34 cellular contexts compared by ENCODE assay signal in the genomic region with DNA sequence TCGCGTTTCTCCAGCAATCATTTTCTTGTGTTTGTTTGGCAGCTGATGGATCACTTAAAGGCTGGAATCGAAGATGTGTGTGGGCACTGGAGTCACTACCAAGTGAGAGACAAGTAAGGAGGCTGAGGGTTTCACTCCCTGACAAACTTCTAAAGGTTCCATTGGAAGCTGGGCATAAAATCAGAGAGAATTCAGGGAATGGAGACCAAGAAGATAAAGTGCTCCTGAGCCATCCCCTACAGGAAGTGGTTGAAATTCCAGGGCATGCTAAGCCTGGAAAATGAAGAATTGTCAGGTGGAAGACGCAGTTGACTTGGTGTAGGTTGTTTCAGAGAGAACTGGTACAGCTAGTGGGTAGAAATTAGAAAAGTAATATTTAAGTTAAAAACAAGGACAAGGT. TPM values are rescaled to one million over a fixed set of nuclear protein-coding genes. Genes with fewer than 3 reads are reported as not detected.
"Had no signal": no experiment of that assay in that cellular context is flagged by ENCODE, and none has a peak within 500 bp of the region (broad histone marks: within the 10 kb centered on the region; RNA-seq: fewer than 3 reads in every experiment).

No MANE protein-coding gene starts in this region.

- H3K27me3 ChIP-seq: adrenal gland, ascending aorta, brain microvascular endothelial cell, stomach, thyroid gland, upper lobe of right lung had no signal

- H3K36me3 ChIP-seq: adrenal gland, ascending aorta, brain microvascular endothelial cell, thyroid gland, upper lobe of right lung had no signal

- H3K27ac ChIP-seq: adrenal gland, ascending aorta, brain microvascular endothelial cell, coronary artery, parathyroid adenoma, psoas muscle, thyroid gland, upper lobe of right lung, VCaP had no signal

- H3K4me3 Mint-ChIP-seq: activated T-helper 17 cell treated with anti-CD3 and anti-CD28 coated beads, Interleukin-2, amount 50 U/mL, for 72 hours; effector memory CD8-positive, alpha-beta T cell; immature natural killer cell; naive thymus-derived CD4-positive, alpha-beta T cell; stimulated activated naive B cell treated with anti-CD40 and anti-IgM and Interleukin-4, amounts not matched to agents 10 μg/mL and 1 μg/mL and 100 μg/mL, for 72 hours; T-helper 1 cell treated with Interleukin-12 subunit alpha and Interleukin-12 subunit beta and Interleukin-4 antibody, amounts not matched to agents 30 μg/mL and 1 μg/mL, for 36 hours had no signal

- H3K4me1 ChIP-seq: adrenal gland, ascending aorta, parathyroid adenoma, psoas muscle, thyroid gland, upper lobe of right lung had no signal

- DNase-seq: activated CD4-positive, alpha-beta T cell treated with anti-CD3 and anti-CD28 coated beads for 4 hours; activated CD4-positive, alpha-beta T cell treated with anti-CD3 and anti-CD28 coated beads, Interleukin-2, amount 50 U/mL, for 48 hours; activated CD8-positive, alpha-beta memory T cell treated with anti-CD3 and anti-CD28 coated beads for 24 hours; activated gamma-delta T cell treated with Interleukin-2 at 50 U/mL for 16 hours; adrenal gland; brain microvascular endothelial cell; effector memory CD8-positive, alpha-beta T cell; foreskin fibroblast; head of caudate nucleus; hippocampal formation; immature natural killer cell; kidney; left colon; midbrain; naive thymus-derived CD4-positive, alpha-beta T cell; nucleus accumbens; psoas muscle; stimulated activated CD4-positive, alpha-beta T cell treated with anti-CD3 and anti-CD28 coated beads, Interleukin-15, amount 100 ng/mL, for 24 hours; stimulated activated CD4-positive, alpha-beta T cell treated with anti-CD3 and anti-CD28 coated beads, Interleukin-2, amount 100 ng/mL, for 24 hours; stimulated activated naive B cell treated with anti-CD40 and anti-IgM and Interleukin-4, amounts not matched to agents 10 μg/mL and 1 μg/mL and 100 μg/mL, for 72 hours; stomach; T-helper 9 cell; thyroid gland; upper lobe of right lung had no signal

- H3K36me3 Mint-ChIP-seq: naive thymus-derived CD4-positive, alpha-beta T cell had no signal

- H3K79me2 ChIP-seq: parathyroid adenoma had no signal

- H2AFZ ChIP-seq: parathyroid adenoma had no signal

- H3K4me3 ChIP-seq: adrenal gland, ascending aorta, coronary artery, psoas muscle, stomach, thyroid gland, upper lobe of right lung had no signal

- H3K9me3 Mint-ChIP-seq: effector memory CD8-positive, alpha-beta T cell; immature natural killer cell; T-helper 1 cell treated with Interleukin-12 subunit alpha and Interleukin-12 subunit beta and Interleukin-4 antibody, amounts not matched to agents 30 μg/mL and 1 μg/mL, for 36 hours had no signal

- H3K9me3 ChIP-seq: adrenal gland, ascending aorta, psoas muscle, stomach, thyroid gland, upper lobe of right lung had no signal

- H3K9ac ChIP-seq: parathyroid adenoma had no signal

- H3K27ac Mint-ChIP-seq: activated naive CD4-positive, alpha-beta T cell treated with anti-CD3 and anti-CD28 coated beads, Interleukin-2, amount 50 U/mL, for 72 hours; activated T-helper 17 cell treated with anti-CD3 and anti-CD28 coated beads, Interleukin-2, amount 50 U/mL, for 72 hours; effector memory CD8-positive, alpha-beta T cell; immature natural killer cell; naive thymus-derived CD4-positive, alpha-beta T cell; stimulated activated naive B cell treated with anti-CD40 and anti-IgM and Interleukin-4, amounts not matched to agents 10 μg/mL and 1 μg/mL and 100 μg/mL, for 72 hours; T-helper 1 cell treated with Interleukin-12 subunit alpha and Interleukin-12 subunit beta and Interleukin-4 antibody, amounts not matched to agents 30 μg/mL and 1 μg/mL, for 36 hours had no signal

RNA-seq across cellular contexts. Expression of a gene that starts 39.1 kb away (rescaled TPM):
- total RNA-seq: adrenal gland, ascending aorta, cardiac septum, cerebellum, liver, thyroid gland, upper lobe of right lung had no signal
- polyA plus RNA-seq: adrenal gland; immature natural killer cell; liver; naive thymus-derived CD4-positive, alpha-beta T cell; psoas muscle had no signal
